8 cellular contexts compared by ENCODE assay signal in genomic region chr1:84753516-84754375, GRCh38.
DNase-seq lines count a peak whose midpoint lies in the region; ATAC-seq, FAIRE-seq and TF ChIP-seq lines count a peak whose summit lies in the region.

No MANE protein-coding gene starts in this region.

- WGBS in K562 (ENCODE audit: insufficient coverage, low coverage, missing lambda C conversion rate), result 25% methylated on average over 16 of the region's 16 CpGs

- H4K20me1 ChIP-seq in K562 (replicated peaks; ENCODE audit: control insufficient read depth, insufficient read depth, low read length), result no peaks in the 10 kb centered on the region

- TF ChIP-seq EP300 in K562 (IDR thresholded peaks at IDR 0.05; ENCODE audit: low read length), result no peak

- H3K4me3 ChIP-seq in K562, result no peak overlapping the region

- no peak overlapping the region for H3K27ac ChIP-seq in K562 (ENCODE audit: extremely low read depth, low read depth, low read length)

- H2AFZ ChIP-seq in K562 (ENCODE audit: low read depth, low read length), result no peak overlapping the region

- TF ChIP-seq POLR2A in K562 (conservative IDR thresholded peaks at IDR 0.05), result no peak

- peak; percentile 97 for TF ChIP-seq CTCF in GM12873 (IDR thresholded peaks at IDR 0.05; ENCODE audit: insufficient read depth, low read depth, low read length, missing control alignments)
- TF ChIP-seq CTCF in K562 (IDR thresholded peaks at IDR 0.05 in 2 of 3, conservative IDR thresholded peaks at IDR 0.05 in 1 of 3; ENCODE audit: insufficient read depth in 2 of 3, low read depth in 1 of 3, low read length in 3 of 3), result peak; percentile 95 to 97 (median 96)

- in situ Hi-C loops in K562 (cut with MboI), result loop anchor here (5.0 to 25.0 kb wide), 2 partner anchors 311 to 616 kb away; partner anchors contain the start of gene PRKACB

- peak; percentile 91 for FAIRE-seq in K562 (lab: Jason Lieb, UNC)

- CTCF ChIA-PET in K562 (lab: Yijun Ruan, JAX; ENCODE audit: low intra/inter-chr PET ratio), result interaction anchor here (0.6 to 2.5 kb wide), 10 partner anchors 85 to 822 kb away, joined by 3 to 15 read pairs (median 4); no protein-coding TSS in a partner anchor

- no peaks in the 10 kb centered on the region for H3K79me2 ChIP-seq in K562 (ENCODE audit: control insufficient read depth, insufficient read depth, low read length)

- no peak overlapping the region for H3K4me2 ChIP-seq in K562 (ENCODE audit: insufficient read depth, low read length)

- BruUV-seq in K562 (replicated peaks; lab: Mats Ljungman, UMichigan), result no TSS peak

- POLR2A ChIA-PET in K562 (lab: Yijun Ruan, JAX), result no interaction called here

- H3K36me3 ChIP-seq in K562 (ENCODE audit: control insufficient read depth, insufficient read depth, low read length), result no peaks in the 10 kb centered on the region

- DNase-seq in NCI-H2029 (lab: John Stamatoyannopoulos, UW) (peak; percentile 66), UCSD-AML1 (lab: John Stamatoyannopoulos, UW; ENCODE audit: unreplicated experiment) (peak; percentile 37), K562 (ENCODE audit: extremely low read depth in 1 of 4, low spot score in 3 of 4) (peak; percentile 66 to 78 (median 76)), iPS-NIHi7 (ENCODE audit: extremely low spot score) (peak; percentile 78)
- peak; percentile 33 to 74 (median 69) for DNase-seq in stimulated activated CD4-positive, alpha-beta T cell treated with anti-CD3 and anti-CD28 coated beads, Interleukin-12 subunit alpha, Interleukin-12 subunit beta, amount 100 ng/mL, for 48 hours (ENCODE audit: low read depth in 2 of 3, low spot score in 1 of 3)

- intact Hi-C loops in K562 (cut with micrococcal nuclease), result loop anchor here (1.0 to 10.0 kb wide), 6 partner anchors 85 to 849 kb away; no protein-coding TSS in a partner anchor

- no peak overlapping the region for H3K9ac ChIP-seq in K562 (ENCODE audit: insufficient read depth in 1 of 2, low read depth in 2 of 2, low read length in 2 of 2)

- no peaks in the 10 kb centered on the region for H3K9me1 ChIP-seq in K562 (ENCODE audit: control insufficient read depth, insufficient read depth, low read length)

- ATAC-seq in HG02763 (IDR thresholded peaks at IDR 0.05; ENCODE audit: unreplicated experiment), result peak; percentile 54
- peak; percentile 94 for ATAC-seq in K562
- ATAC-seq in GM21447 (IDR thresholded peaks at IDR 0.05; ENCODE audit: unreplicated experiment), result no peak

- H3K4me1 ChIP-seq in K562 (replicated peaks in 1 of 2; ENCODE audit: control insufficient read depth in 2 of 2, insufficient read depth in 2 of 2, low read length in 2 of 2), result no peaks in the 10 kb centered on the region; a peak in 1 of 5 replicates

- TF ChIP-seq RAD21 in K562 (CRISPR knock-in tag; conservative IDR thresholded peaks at IDR 0.05 in 1 of 2, IDR thresholded peaks at IDR 0.05 in 1 of 2), result peak; percentile 95 to 98

- no peaks in the 10 kb centered on the region; the same call in 1 of the 2 replicates for H3K9me3 ChIP-seq in K562 (replicated peaks; ENCODE audit: control insufficient read depth, insufficient read depth, low read depth, low read length)

- H3K27me3 ChIP-seq in K562 (ENCODE audit: control insufficient read depth in 2 of 2, insufficient read depth in 2 of 2, low read length in 2 of 2), result peaks cover 0 to 4% of the 10 kb centered on the region in 2 experiments; a peak in 2 of 5 replicates

TF ChIP-seq in K562, 482 proteins besides CTCF, POLR2A, EP300 and RAD21 (continues in another document):
- TF ChIP-seq MAZ (CRISPR knock-in tag; conservative IDR thresholded peaks at IDR 0.05 in 1 of 2, IDR thresholded peaks at IDR 0.05 in 1 of 2) (no peak), YBX1 (IDR thresholded peaks at IDR 0.05) (no peak), KLF16 (IDR thresholded peaks at IDR 0.05) (peak; percentile 55; the same call in 1 of the 2 replicates), STAG1 (CRISPR knock-in tag; IDR thresholded peaks at IDR 0.05; ENCODE audit: borderline replicate concordance) (peak; percentile 96; the same call in 1 of the 2 replicates), YY1 (IDR thresholded peaks at IDR 0.05; ENCODE audit: borderline replicate concordance in 1 of 3, control insufficient read depth in 1 of 3, extremely low read depth in 1 of 3, insufficient read depth in 3 of 3, insufficient read length in 1 of 3, insufficient replicate concordance in 2 of 3, low read depth in 1 of 3, low read length in 2 of 3) (no peak), SRSF7 (optimal IDR thresholded peaks at IDR 0.05; ENCODE audit: low read depth, low read length) (no peak), KAT7 (CRISPR knock-in tag; IDR thresholded peaks at IDR 0.05; ENCODE audit: borderline replicate concordance) (no peak), TBP (optimal IDR thresholded peaks at IDR 0.05; ENCODE audit: low read depth, low read length) (no peak), ZNF184 (CRISPR knock-in tag; IDR thresholded peaks at IDR 0.05) (no peak), MYC (IDR thresholded peaks at IDR 0.05; ENCODE audit: low read depth, low read length) (0 out of 2 replicates have a peak, but pooled peaks have one; percentile 37), MYC (CRISPR knock-in tag; IDR thresholded peaks at IDR 0.05; ENCODE audit: borderline replicate concordance, low read depth) (no peak), ZNF41 (CRISPR knock-in tag; conservative IDR thresholded peaks at IDR 0.05) (no peak), ZFP1 (CRISPR knock-in tag; IDR thresholded peaks at IDR 0.05) (no peak), USF1 (CRISPR knock-in tag; IDR thresholded peaks at IDR 0.05) (no peak), TFAP4 (CRISPR knock-in tag; IDR thresholded peaks at IDR 0.05; ENCODE audit: borderline replicate concordance) (peak; percentile 86), JUND (IDR thresholded peaks at IDR 0.05; ENCODE audit: borderline replicate concordance, low read depth, low read length) (peak; percentile 39; the same call in 1 of the 2 replicates), JUND (tag; IDR thresholded peaks at IDR 0.05; ENCODE audit: borderline replicate concordance, low read depth, low read length) (no peak; the same call in 2 of the 3 replicates), NCOA4 (IDR thresholded peaks at IDR 0.05; ENCODE audit: partially characterized antibody) (no peak), ELF2 (CRISPR knock-in tag; IDR thresholded peaks at IDR 0.05) (no peak), ZC3H11A (IDR thresholded peaks at IDR 0.05; ENCODE audit: low read depth, low read length) (0 out of 2 replicates have a peak, but pooled peaks have one; percentile 36), SMC3 (conservative IDR thresholded peaks at IDR 0.05; ENCODE audit: insufficient read depth, low read depth, low read length) (peak; percentile 91), ZNF408 (CRISPR knock-in tag; IDR thresholded peaks at IDR 0.05; ENCODE audit: low read depth) (no peak), ZNF324 (CRISPR knock-in tag; IDR thresholded peaks at IDR 0.05) (no peak), CBX3 (IDR thresholded peaks at IDR 0.05; ENCODE audit: borderline replicate concordance in 1 of 2, low read length in 2 of 2) (no peak), RB1 (IDR thresholded peaks at IDR 0.05; ENCODE audit: low read depth) (peak; percentile 27; the same call in 1 of the 2 replicates), E2F5 (CRISPR knock-in tag; IDR thresholded peaks at IDR 0.05) (no peak), HMBOX1 (IDR thresholded peaks at IDR 0.05) (no peak), ZSCAN29 (IDR thresholded peaks at IDR 0.05) (no peak)
